Comparison of ENCODE assay signal across 1 cellular context in the genomic region with DNA sequence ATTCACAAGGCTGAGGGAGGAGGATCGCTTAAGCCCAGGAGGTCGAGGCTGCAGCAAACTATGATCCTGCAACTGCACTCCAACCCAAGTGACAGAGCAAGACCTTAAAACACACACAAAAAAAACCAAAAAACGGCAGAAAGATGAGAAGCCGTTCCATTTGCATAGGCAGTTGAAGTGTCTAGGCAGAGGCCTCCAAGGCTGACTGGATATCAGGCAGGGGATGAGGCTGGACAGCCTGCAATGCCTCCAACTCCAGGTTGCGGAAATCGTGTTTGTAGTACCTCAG.
A peak's percentile ranks its signal among the peaks of the same experiment; 100 is the strongest.
TF ChIP-seq lines count a peak whose summit lies in the region.

No MANE protein-coding gene starts in this region.

TF ChIP-seq in GM12878, 131 proteins besides CTCF, POLR2A, EP300 and RAD21:
- no peak for TF ChIP-seq RBBP5 (conservative IDR thresholded peaks at IDR 0.05)
- 0 out of 2 replicates have a peak, but pooled peaks have one; percentile 18 for TF ChIP-seq HCFC1 (IDR thresholded peaks at IDR 0.05; ENCODE audit: low read length)
